ENCODE assay signal across 19 cellular contexts in genomic region chr10:10726101-10726500, GRCh38.
DNase-seq lines count a peak whose midpoint lies in the region; ATAC-seq and TF ChIP-seq lines count a peak whose summit lies in the region.
"Had no signal": no experiment of that assay in that cellular context is flagged by ENCODE, and none has a peak within 500 bp of the region (broad histone marks: within the 10 kb centered on the region; RNA-seq: fewer than 3 reads in every experiment).

No MANE protein-coding gene starts in this region.

- H3K36me3 Mint-ChIP-seq in activated naive CD4-positive, alpha-beta T cell treated with anti-CD3 and anti-CD28 coated beads, Interleukin-2, amount 50 U/mL, for 72 hours = no peaks in the 10 kb centered on the region
- H3K36me3 Mint-ChIP-seq in immature natural killer cell = no peaks in the 10 kb centered on the region
- H3K36me3 Mint-ChIP-seq: CD4-positive, CD25-positive, alpha-beta regulatory T cell; CD8-positive, alpha-beta T cell had no signal

- H3K9me3 ChIP-seq in mucosa of descending colon = no peaks in the 10 kb centered on the region
- H3K9me3 ChIP-seq: BLaER1, Caco-2 had no signal

- H3K9me3 Mint-ChIP-seq in activated naive CD4-positive, alpha-beta T cell treated with anti-CD3 and anti-CD28 coated beads, Interleukin-2, amount 50 U/mL, for 72 hours = no peaks in the 10 kb centered on the region
- H3K9me3 Mint-ChIP-seq in immature natural killer cell = peaks cover 0 to 2% (median 0%) of the 10 kb centered on the region in 6 donors
- H3K9me3 Mint-ChIP-seq: CD8-positive, alpha-beta T cell had no signal

- TF ChIP-seq CTCF in mucosa of descending colon (IDR thresholded peaks at IDR 0.05) = no peak

- intact Hi-C loops in mucosa of descending colon (cut with DNase I, micrococcal nuclease) = no loop called here

- no peaks in the 10 kb centered on the region for H3K4me1 ChIP-seq in mucosa of descending colon (ENCODE audit: low read depth)
- H3K4me1 ChIP-seq: BLaER1, Caco-2 had no signal

- H3K27ac Mint-ChIP-seq in activated naive CD4-positive, alpha-beta T cell treated with anti-CD3 and anti-CD28 coated beads, Interleukin-2, amount 50 U/mL, for 72 hours = no peak overlapping the region
- no peak overlapping the region for H3K27ac Mint-ChIP-seq in immature natural killer cell
- H3K27ac Mint-ChIP-seq: B cell; CD4-positive, CD25-positive, alpha-beta regulatory T cell; CD8-positive, alpha-beta T cell had no signal

- no peak overlapping the region for H3K4me3 ChIP-seq in mucosa of descending colon
- H3K4me3 ChIP-seq: BLaER1, GM12878, GM23248 had no signal

- H3K27me3 Mint-ChIP-seq in immature natural killer cell (ENCODE audit: low read depth in 3 of 3) = peaks cover 0 to 2% (median 2%) of the 10 kb centered on the region in 3 donors

- ATAC-seq in mucosa of descending colon = peak; percentile 28
- ATAC-seq in activated naive CD4-positive, alpha-beta T cell treated with anti-CD3 and anti-CD28 coated beads, Interleukin-2, amount 50 U/mL, for 72 hours = no peak
- ATAC-seq: CD8-positive, alpha-beta T cell; GM12878 had no signal

- H3K4me3 Mint-ChIP-seq in immature natural killer cell = no peak overlapping the region
- H3K4me3 Mint-ChIP-seq: B cell; CD4-positive, CD25-positive, alpha-beta regulatory T cell; CD8-positive, alpha-beta T cell had no signal

- DNase-seq in HT-29 (ENCODE audit: low spot score) = peak; percentile 3
- DNase-seq in dermis blood vessel endothelial cell = peak; percentile 2
- DNase-seq in mucosa of descending colon = peak in 2 of 3 donors; percentile 16 to 27
- DNase-seq in NCI-H774 (lab: John Stamatoyannopoulos, UW) = no peak
- no peak for DNase-seq in activated naive CD4-positive, alpha-beta T cell treated with anti-CD3 and anti-CD28 coated beads, Interleukin-2, amount 50 U/mL, for 72 hours (ENCODE audit: low spot score in 2 of 2)
- DNase-seq in immature natural killer cell = no peak
- DNase-seq: Caco-2; CD4-positive, CD25-positive, alpha-beta regulatory T cell; CD8-positive, alpha-beta T cell; DMS153; DMS79; EL; GDM1; GM23248; H7; HCEC 1CT had no signal

- H3K36me3 ChIP-seq in mucosa of descending colon (ENCODE audit: low read depth) = no peaks in the 10 kb centered on the region
- H3K36me3 ChIP-seq: BLaER1 had no signal

- H3K4me1 Mint-ChIP-seq in immature natural killer cell = no peaks in the 10 kb centered on the region
- H3K4me1 Mint-ChIP-seq: B cell; CD4-positive, CD25-positive, alpha-beta regulatory T cell had no signal

Comparison
In these comparisons a context has a peak if more than half of its experiments do, and no peak if none do; other contexts are left out.
1. DNase-seq: peak in HT-29 (single experiment), dermis blood vessel endothelial cell (single experiment) and mucosa of descending colon (2 of 3); none in NCI-H774 (single experiment), activated naive CD4-positive, alpha-beta T cell treated with anti-CD3 and anti-CD28 coated beads, Interleukin-2, amount 50 U/mL, for 72 hours (0 of 2) and immature natural killer cell (0 of 3).